23 cellular contexts compared by ENCODE assay signal in genomic region chr9:96006961-96007360, GRCh38.
A peak's percentile ranks its signal among the peaks of the same experiment; 100 is the strongest.
DNase-seq lines count a peak whose midpoint lies in the region; ATAC-seq, FAIRE-seq and TF ChIP-seq lines count a peak whose summit lies in the region.
"Had no signal": no experiment of that assay in that cellular context is flagged by ENCODE, and none has a peak within 500 bp of the region (broad histone marks: within the 10 kb centered on the region; RNA-seq: fewer than 3 reads in every experiment).

No MANE protein-coding gene starts in this region.

- no peak overlapping the region for H3K9ac ChIP-seq in astrocyte (ENCODE audit: low read length)

- CTCF ChIA-PET in AG04449 (lab: Yijun Ruan, JAX): no interaction called here

- H3K27me3 ChIP-seq in astrocyte (ENCODE audit: insufficient read depth, low read length) (no peaks in the 10 kb centered on the region), kidney epithelial cell (ENCODE audit: control insufficient read depth, insufficient read depth, low read length) (no peaks in the 10 kb centered on the region)
- H3K27me3 ChIP-seq: colonic mucosa had no signal

- ATAC-seq in GM19455 (IDR thresholded peaks at IDR 0.05; ENCODE audit: unreplicated experiment) (no peak), GM18861 (IDR thresholded peaks at IDR 0.05; ENCODE audit: unreplicated experiment) (no peak), HG03175 (IDR thresholded peaks at IDR 0.05; ENCODE audit: unreplicated experiment) (no peak)
- ATAC-seq: mucosa of descending colon, T-cell had no signal

- no peak for FAIRE-seq in astrocyte (lab: Jason Lieb, UNC)
- FAIRE-seq: A204.1, H1, urothelium cell line had no signal

- H3K4me2 ChIP-seq in astrocyte (ENCODE audit: low read length): no peak overlapping the region

- H3K27ac Mint-ChIP-seq in HFFc6 (no peak overlapping the region), astrocyte (ENCODE audit: unreplicated experiment) (no peak overlapping the region)
- H3K27ac Mint-ChIP-seq: activated naive CD4-positive, alpha-beta T cell treated with anti-CD3 and anti-CD28 coated beads, Interleukin-2, amount 50 U/mL, for 24 hours; CD4-positive, CD25-positive, alpha-beta regulatory T cell; T-cell had no signal

- H2AFZ ChIP-seq in astrocyte (ENCODE audit: low read depth, low read length): no peak overlapping the region

- H3K36me3 Mint-ChIP-seq in HFFc6 (ENCODE audit: low read depth) (peaks cover 14% of the 10 kb centered on the region; the same call in 1 of the 2 replicates), astrocyte (ENCODE audit: low read depth, unreplicated experiment) (peaks cover 23% of the 10 kb centered on the region)

- H3K79me2 ChIP-seq in astrocyte (ENCODE audit: insufficient read depth, low read length): no peaks in the 10 kb centered on the region

- H3K27ac ChIP-seq in astrocyte (ENCODE audit: low read depth, low read length): no peak overlapping the region
- H3K27ac ChIP-seq: colonic mucosa had no signal

- DNase-seq in AG04449 (ENCODE audit: low read depth, low spot score) (peak; percentile 7), HFFc6 (peak; percentile 46), astrocyte (ENCODE audit: low read depth) (peak; percentile 74), kidney epithelial cell (ENCODE audit: low read depth) (peak; percentile 39)
- no peak for DNase-seq in activated naive CD4-positive, alpha-beta T cell treated with Interleukin-2 at 50 U/mL for 16 hours
- DNase-seq: activated CD4-positive, alpha-beta T cell treated with anti-CD3 and anti-CD28 coated beads for 4 hours; CD4-positive, CD25-positive, alpha-beta regulatory T cell; colonic mucosa; DMS 273 treated with DMSO at 0.1 percent for 48 hours; GF-D8; mucosa of descending colon; NCI-H1417 treated with DMSO at 0.1 percent for 48 hours; NCI-H526 treated with DMSO at 0.1 percent for 48 hours; SHP77 treated with DMSO at 0.1 percent for 48 hours; substantia nigra; T-cell had no signal

- POLR2A ChIA-PET in AG04449 (lab: Yijun Ruan, JAX): interaction anchor here (0.6 kb wide), 1 partner anchor 8 kb away, joined by 3 read pairs; no protein-coding TSS in a partner anchor

- H3K36me3 ChIP-seq in astrocyte (ENCODE audit: insufficient read depth, low read length): no peaks in the 10 kb centered on the region
- no peaks in the 10 kb centered on the region for H3K36me3 ChIP-seq in kidney epithelial cell (ENCODE audit: control insufficient read depth, insufficient read depth, low read length)
- H3K36me3 ChIP-seq: colonic mucosa had no signal

- H3K4me1 Mint-ChIP-seq in HFFc6 (ENCODE audit: low read depth): no peaks in the 10 kb centered on the region
- peaks cover 17% of the 10 kb centered on the region for H3K4me1 Mint-ChIP-seq in astrocyte (ENCODE audit: low read depth, unreplicated experiment)

- H3K4me3 Mint-ChIP-seq in HFFc6 (no peak overlapping the region), astrocyte (ENCODE audit: unreplicated experiment) (no peak overlapping the region)
- H3K4me3 Mint-ChIP-seq: activated naive CD4-positive, alpha-beta T cell treated with anti-CD3 and anti-CD28 coated beads, Interleukin-2, amount 50 U/mL, for 24 hours; CD4-positive, CD25-positive, alpha-beta regulatory T cell; T-cell had no signal

- H3K4me1 ChIP-seq in astrocyte (ENCODE audit: insufficient read depth, low read length): no peaks in the 10 kb centered on the region
- H3K4me1 ChIP-seq: colonic mucosa had no signal

- no peak for TF ChIP-seq CTCF in AG04449 (IDR thresholded peaks at IDR 0.05; ENCODE audit: insufficient read depth, low read length, missing control alignments)
- no peak for TF ChIP-seq CTCF in HFFc6 (IDR thresholded peaks at IDR 0.05)
- no peak for TF ChIP-seq CTCF in astrocyte (IDR thresholded peaks at IDR 0.05; ENCODE audit: insufficient read depth, low read depth, low read length)
- no peak for TF ChIP-seq CTCF in kidney epithelial cell (IDR thresholded peaks at IDR 0.05; ENCODE audit: insufficient read depth, low read length, poor library complexity, severe bottlenecking)

- peaks cover 35% of the 10 kb centered on the region for H4K20me1 ChIP-seq in astrocyte (ENCODE audit: insufficient read depth, low read length)

- H3K9me3 ChIP-seq in astrocyte (ENCODE audit: insufficient read depth, low read depth, low read length): no peaks in the 10 kb centered on the region
- H3K9me3 ChIP-seq: colonic mucosa had no signal

- H3K4me3 ChIP-seq in AG04449 (ENCODE audit: low read depth, low read length) (no peak overlapping the region), astrocyte (ENCODE audit: insufficient read depth, low read depth, low read length) (no peak overlapping the region), kidney epithelial cell (ENCODE audit: low read depth, low read length) (no peak overlapping the region)
- H3K4me3 ChIP-seq: colonic mucosa, mucosa of descending colon had no signal

- H3K9me3 Mint-ChIP-seq in HFFc6 (peaks cover 3% of the 10 kb centered on the region; the same call in 1 of the 2 replicates), astrocyte (ENCODE audit: unreplicated experiment) (peaks cover 7% of the 10 kb centered on the region)

- H3K27me3 Mint-ChIP-seq in HFFc6 (ENCODE audit: insufficient read depth): no peaks in the 10 kb centered on the region
- no peaks in the 10 kb centered on the region for H3K27me3 Mint-ChIP-seq in astrocyte (ENCODE audit: low read depth, unreplicated experiment)
- H3K27me3 Mint-ChIP-seq: activated naive CD4-positive, alpha-beta T cell treated with anti-CD3 and anti-CD28 coated beads, Interleukin-2, amount 50 U/mL, for 24 hours; CD4-positive, CD25-positive, alpha-beta regulatory T cell; T-cell had no signal
